In the genomic region with DNA sequence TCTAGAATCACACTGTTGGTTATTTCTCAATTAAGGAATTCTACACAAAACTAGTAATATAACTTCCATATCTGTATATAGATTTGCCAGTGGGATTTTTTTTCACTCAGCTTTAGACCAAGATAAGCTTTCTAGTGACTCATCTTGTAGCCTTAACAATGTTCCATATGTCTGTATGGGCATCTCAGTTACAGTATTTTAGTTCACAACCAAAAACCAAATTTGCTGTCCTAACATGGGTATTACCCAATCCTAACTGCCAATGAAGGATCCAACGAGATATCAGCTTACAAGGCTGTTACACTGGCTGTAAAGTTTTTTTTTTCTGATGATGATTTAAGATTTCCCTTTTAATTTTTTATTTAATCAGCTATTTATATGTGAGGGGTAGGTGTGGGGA, we compare ENCODE assay signal across 22 cellular contexts.
"Had no signal": no experiment of that assay in that cellular context is flagged by ENCODE, and none has a peak within 500 bp of the region (broad histone marks: within the 10 kb centered on the region; RNA-seq: fewer than 3 reads in every experiment).

No MANE protein-coding gene starts in this region.

- DNase-seq: activated CD4-positive, alpha-beta T cell treated with anti-CD3 and anti-CD28 coated beads for 48 hours; activated CD8-positive, alpha-beta memory T cell treated with anti-CD3 and anti-CD28 coated beads, Interleukin-2, amount 50 U/mL, for 4 hours; activated CD8-positive, alpha-beta T cell treated with anti-CD3 and anti-CD28 coated beads, Interleukin-2, amount 10 ng/mL, durations not matched to agents 7 days and 5 days; activated effector memory CD4-positive, alpha-beta T cell treated with anti-CD3 and anti-CD28 coated beads, Interleukin-2, amount 50 U/mL, for 16 hours; activated T-cell treated with anti-CD3 and anti-CD28 coated beads, Interleukin-2, amount 50 U/mL, for 48 hours; effector memory CD4-positive, alpha-beta T cell; hippocampal formation; kidney glomerular epithelial cell; left ventricle myocardium superior; mesendoderm; natural killer cell; stimulated activated CD4-positive, alpha-beta T cell treated with anti-CD3 and anti-CD28 coated beads, Interleukin-12 subunit alpha, Interleukin-12 subunit beta, amount 100 ng/mL, for 4 hours; stimulated activated CD4-positive, alpha-beta T cell treated with anti-CD3 and anti-CD28 coated beads, Interleukin-2, amount 100 ng/mL, for 24 hours; T-helper 2 cell; thyroid gland; uterus had no signal

- H3K4me3 Mint-ChIP-seq: activated CD8-positive, alpha-beta T cell treated with anti-CD3 and anti-CD28 coated beads, Interleukin-2, amount 10 ng/mL, durations not matched to agents 7 days and 5 days; brain; dendritic cell treated with granulocyte-macrophage colony-stimulating factor and Interleukin-4, amounts not matched to agents 40 ng/mL and 50 ng/mL, for 4 days; natural killer cell; WTC11 had no signal

- H3K36me3 Mint-ChIP-seq: activated naive CD4-positive, alpha-beta T cell treated with anti-CD3 and anti-CD28 coated beads, Interleukin-2, amount 50 U/mL, for 72 hours; brain; natural killer cell; WTC11 had no signal

- H3K4me3 ChIP-seq: thyroid gland, uterus had no signal

- ATAC-seq: activated CD8-positive, alpha-beta T cell treated with anti-CD3 and anti-CD28 coated beads, Interleukin-2, amount 10 ng/mL, durations not matched to agents 7 days and 5 days; activated naive CD4-positive, alpha-beta T cell treated with anti-CD3 and anti-CD28 coated beads, Interleukin-2, amount 50 U/mL, for 72 hours; left ventricle myocardium superior; natural killer cell; WTC11 had no signal

- H3K4me1 Mint-ChIP-seq: natural killer cell had no signal

- H3K9me3 Mint-ChIP-seq: activated naive CD4-positive, alpha-beta T cell treated with anti-CD3 and anti-CD28 coated beads, Interleukin-2, amount 50 U/mL, for 72 hours; brain; dendritic cell treated with granulocyte-macrophage colony-stimulating factor and Interleukin-4, amounts not matched to agents 40 ng/mL and 50 ng/mL, for 4 days; natural killer cell; WTC11 had no signal

- H3K36me3 ChIP-seq: neutrophil, thyroid gland, uterus had no signal

- H3K27ac Mint-ChIP-seq: activated CD8-positive, alpha-beta T cell treated with anti-CD3 and anti-CD28 coated beads, Interleukin-2, amount 10 ng/mL, durations not matched to agents 7 days and 5 days; activated naive CD4-positive, alpha-beta T cell treated with anti-CD3 and anti-CD28 coated beads, Interleukin-2, amount 50 U/mL, for 72 hours; brain; dendritic cell treated with granulocyte-macrophage colony-stimulating factor and Interleukin-4, amounts not matched to agents 40 ng/mL and 50 ng/mL, for 4 days; natural killer cell; WTC11 had no signal

- H3K9me3 ChIP-seq: neutrophil, thyroid gland had no signal

- H3K27me3 ChIP-seq: thyroid gland, uterus had no signal

- H3K4me1 ChIP-seq: parathyroid adenoma, thyroid gland, uterus had no signal

- H3K9ac ChIP-seq: parathyroid adenoma had no signal
